In genomic region chr13:50722437-50723125, GRCh38 we compare ENCODE assay signal across 26 cellular contexts.
"Had no signal": no experiment of that assay in that cellular context is flagged by ENCODE, and none has a peak within 500 bp of the region (broad histone marks: within the 10 kb centered on the region; RNA-seq: fewer than 3 reads in every experiment).

No MANE protein-coding gene starts in this region.

- H3K36me3 ChIP-seq: adrenal gland, MG63 had no signal

- FAIRE-seq: RCC 7860, TTC549 had no signal

- H3K27me3 ChIP-seq: adrenal gland, MG63 had no signal

- H3K4me3 ChIP-seq: adrenal gland, MG63, SK-N-MC had no signal

- DNase-seq: activated CD4-positive, alpha-beta T cell treated with anti-CD3 and anti-CD28 coated beads for 36 hours; activated CD8-positive, alpha-beta memory T cell treated with anti-CD3 and anti-CD28 coated beads, Interleukin-2, amount 50 U/mL, for 4 hours; activated CD8-positive, alpha-beta T cell treated with anti-CD3 and anti-CD28 coated beads for 36 hours; activated gamma-delta T cell treated with Interleukin-2 at 50 U/mL for 16 hours; activated naive CD4-positive, alpha-beta T cell treated with anti-CD3 and anti-CD28 coated beads, Interleukin-2, amount 10 ng/mL, durations not matched to agents 7 days and 5 days; activated naive CD8-positive, alpha-beta T cell treated with anti-CD3 and anti-CD28 coated beads, Interleukin-2, amount 10 ng/mL, durations not matched to agents 7 days and 5 days; activated T-cell treated with anti-CD3 and anti-CD28 coated beads, Interleukin-2, amount 50 U/mL, for 72 hours; adrenal gland; anterior cingulate cortex; caudate nucleus; MG63; MV-4-11; NCI-H1092 treated with DMSO at 0.1 percent for 48 hours; NCI-H1417 treated with DMSO at 0.1 percent for 48 hours; NCI-H1694 treated with DMSO at 0.1 percent for 48 hours; NCI-H2029 treated with DMSO at 0.1 percent for 48 hours; NCI-H510A treated with DMSO at 0.1 percent for 48 hours; NCI-H69; NK-92 treated with Interleukin-12 subunit alpha and Interleukin-12 subunit beta, amount 100 ng/mL, for 24 hours; T-cell; T-helper 2 cell; T1000 had no signal

- H3K27ac ChIP-seq: adrenal gland, SK-N-MC, VCaP had no signal

- ATAC-seq: activated CD4-positive, alpha-beta T cell treated with anti-CD3 and anti-CD28 coated beads for 36 hours; activated CD8-positive, alpha-beta T cell treated with anti-CD3 and anti-CD28 coated beads for 36 hours; activated T-cell treated with anti-CD3 and anti-CD28 coated beads, Interleukin-2, amount 50 U/mL, for 72 hours; T-cell had no signal

- H3K9me3 ChIP-seq: adrenal gland, MG63 had no signal

- H3K4me1 ChIP-seq: adrenal gland had no signal
